Comparison of ENCODE assay signal across 37 cellular contexts in the genomic region with DNA sequence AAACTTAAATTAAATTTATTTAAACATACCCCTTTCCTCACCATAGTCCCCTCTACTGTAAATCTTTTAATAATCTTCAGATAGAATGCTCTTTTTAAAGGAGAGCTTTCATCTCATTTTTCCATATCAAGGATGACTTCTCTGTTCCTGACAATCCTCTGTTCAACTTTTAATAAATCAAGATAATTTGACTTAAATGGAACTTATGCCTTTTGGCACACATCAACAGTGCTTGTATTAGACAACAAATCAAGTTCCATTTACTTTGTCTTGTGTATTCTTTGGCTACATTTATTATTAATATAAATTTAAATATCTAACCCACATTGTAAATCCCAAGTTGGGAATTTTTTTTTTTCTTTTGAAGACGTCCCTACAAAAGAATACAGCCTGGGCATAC. TPM values are rescaled to one million over a fixed set of nuclear protein-coding genes. Genes with fewer than 3 reads are reported as not detected.
A peak's percentile ranks its signal among the peaks of the same experiment; 100 is the strongest.
DNase-seq lines count a peak whose midpoint lies in the region; ATAC-seq and TF ChIP-seq lines count a peak whose summit lies in the region.
"Had no signal": no experiment of that assay in that cellular context is flagged by ENCODE, and none has a peak within 500 bp of the region (broad histone marks: within the 10 kb centered on the region; RNA-seq: fewer than 3 reads in every experiment).

No MANE protein-coding gene starts in this region.

- no peak for DNase-seq in SK-N-SH
- DNase-seq in mesothelial cell of epicardium (ENCODE audit: low spot score in 2 of 2, unreplicated experiment in 2 of 2), result no peak
- DNase-seq in NCI-H1436 treated with DMSO at 0.1 percent for 48 hours (lab: John Stamatoyannopoulos, UW), result no peak
- DNase-seq in inferior parietal cortex (ENCODE audit: extremely low spot score), result no peak
- DNase-seq: 8988T; ACHN; AML-193; BE2C; C1 segment of cervical spinal cord; Caco-2; Calu3; CD4-positive, alpha-beta memory T cell; CD4-positive, alpha-beta T cell; CD4-positive, CD25-positive, alpha-beta regulatory T cell; CD8-positive, alpha-beta memory T cell; CD8-positive, alpha-beta T cell; COR-L47; DMS 273 treated with DMSO at 0.1 percent for 48 hours; DMS153; DMS53; DMS79; DMS79 treated with DMSO at 0.1 percent for 48 hours; DND-41; EL had no signal

- no peak overlapping the region for H3K27ac ChIP-seq in SK-N-SH (ENCODE audit: low read depth in 2 of 2, low read length in 1 of 2)
- H3K27ac ChIP-seq: 22Rv1; A549; BLaER1; BLaER1 treated with 17β-estradiol and CSF1 and Interleukin-3, amounts not matched to agents 10 nM and 100 nM; C4-2B had no signal

- H3K27me3 ChIP-seq in SK-N-SH (ENCODE audit: insufficient read depth), result no peaks in the 10 kb centered on the region
- H3K27me3 ChIP-seq: BE2C; BLaER1; BLaER1 treated with 17β-estradiol and CSF1 and Interleukin-3, amounts not matched to agents 10 nM and 100 nM had no signal

- no peaks in the 10 kb centered on the region for H3K36me3 Mint-ChIP-seq in mesothelial cell of epicardium
- H3K36me3 Mint-ChIP-seq in nephron (ENCODE audit: low read depth), result no peaks in the 10 kb centered on the region
- H3K36me3 Mint-ChIP-seq: CD14-positive monocyte; CD4-positive, alpha-beta memory T cell; CD4-positive, CD25-positive, alpha-beta regulatory T cell; CD8-positive, alpha-beta memory T cell; CD8-positive, alpha-beta T cell had no signal

- H3K36me3 ChIP-seq in SK-N-SH (replicated peaks in 1 of 2; ENCODE audit: control insufficient read depth in 1 of 2, insufficient read depth in 2 of 2, low read length in 1 of 2), result no peaks in the 10 kb centered on the region
- H3K36me3 ChIP-seq: BE2C; BLaER1; BLaER1 treated with 17β-estradiol and CSF1 and Interleukin-3, amounts not matched to agents 10 nM and 100 nM had no signal

- H3K9me3 Mint-ChIP-seq in mesothelial cell of epicardium (no peaks in the 10 kb centered on the region), nephron (no peaks in the 10 kb centered on the region)
- H3K9me3 Mint-ChIP-seq: CD4-positive, alpha-beta T cell; CD4-positive, CD25-positive, alpha-beta regulatory T cell; CD8-positive, alpha-beta memory T cell; CD8-positive, alpha-beta T cell had no signal

- H3K4me2 ChIP-seq in SK-N-SH, result no peak overlapping the region
- H3K4me2 ChIP-seq: A549; BLaER1; BLaER1 treated with 17β-estradiol and CSF1 and Interleukin-3, amounts not matched to agents 10 nM and 100 nM had no signal

- 37% methylated on average over 1 of the region's 1 CpG for WGBS in SK-N-SH (ENCODE audit: low lambda C conversion rate)

- no peak for ATAC-seq in SK-N-SH treated with all-trans-retinoic acid at 6 μM for 48 hours
- ATAC-seq: A549; CD8-positive, alpha-beta T cell had no signal

- H3K9ac ChIP-seq in SK-N-SH, result no peak overlapping the region
- H3K9ac ChIP-seq: BLaER1; BLaER1 treated with 17β-estradiol and CSF1 and Interleukin-3, amounts not matched to agents 10 nM and 100 nM had no signal

- H2AFZ ChIP-seq in SK-N-SH (ENCODE audit: low read depth), result no peak overlapping the region

- TF ChIP-seq EP300 in SK-N-SH (IDR thresholded peaks at IDR 0.05; ENCODE audit: borderline replicate concordance in 1 of 2, low read depth in 1 of 2, low read length in 1 of 2), result no peak

- H3K27me3 Mint-ChIP-seq in mesothelial cell of epicardium (ENCODE audit: low read depth) (no peaks in the 10 kb centered on the region), nephron (ENCODE audit: low read depth) (no peaks in the 10 kb centered on the region)
- H3K27me3 Mint-ChIP-seq: B cell; CD4-positive, alpha-beta memory T cell; CD4-positive, CD25-positive, alpha-beta regulatory T cell; CD8-positive, alpha-beta memory T cell had no signal

- H3K27ac Mint-ChIP-seq in mesothelial cell of epicardium, result peak overlapping the region; percentile 18
- peak overlapping the region in 2 of 3 experiments; percentile 90 to 96 for H3K27ac Mint-ChIP-seq in nephron
- H3K27ac Mint-ChIP-seq: B cell; CD14-positive monocyte; CD4-positive, alpha-beta memory T cell; CD4-positive, alpha-beta T cell; CD4-positive, CD25-positive, alpha-beta regulatory T cell; CD8-positive, alpha-beta memory T cell; CD8-positive, alpha-beta T cell had no signal

- no peaks in the 10 kb centered on the region for H4K20me1 ChIP-seq in SK-N-SH (ENCODE audit: insufficient read depth)
- H4K20me1 ChIP-seq: BLaER1; BLaER1 treated with 17β-estradiol and CSF1 and Interleukin-3, amounts not matched to agents 10 nM and 100 nM had no signal

- TF ChIP-seq CTCF in SK-N-SH (IDR thresholded peaks at IDR 0.05) (no peak), mesothelial cell of epicardium (IDR thresholded peaks at IDR 0.05; ENCODE audit: unreplicated experiment) (no peak), nephron (IDR thresholded peaks at IDR 0.05; ENCODE audit: unreplicated experiment in 3 of 3) (no peak)

- H3K9me3 ChIP-seq in SK-N-SH, result no peaks in the 10 kb centered on the region
- H3K9me3 ChIP-seq: A549; BE2C; BLaER1; BLaER1 treated with 17β-estradiol and CSF1 and Interleukin-3, amounts not matched to agents 10 nM and 100 nM; Caco-2 had no signal

- no peaks in the 10 kb centered on the region for H3F3A ChIP-seq in SK-N-SH (replicated peaks; ENCODE audit: insufficient read depth)

- CTCF ChIA-PET in SK-N-SH (lab: Yijun Ruan, JAX), result interaction anchor here (1.5 to 2.4 kb wide), 2 partner anchors 10 to 70 kb away, joined by 4 to 9 read pairs; no protein-coding TSS in a partner anchor

- H3K79me2 ChIP-seq in SK-N-SH (ENCODE audit: insufficient read depth), result no peaks in the 10 kb centered on the region

- H3K4me1 Mint-ChIP-seq in mesothelial cell of epicardium (peaks cover 24% of the 10 kb centered on the region), nephron (peaks cover 27% of the 10 kb centered on the region)
- H3K4me1 Mint-ChIP-seq: B cell; CD4-positive, alpha-beta memory T cell; CD4-positive, CD25-positive, alpha-beta regulatory T cell; CD8-positive, alpha-beta memory T cell had no signal

- no peaks in the 10 kb centered on the region for H3K4me1 ChIP-seq in SK-N-SH (ENCODE audit: control insufficient read depth in 1 of 2, insufficient read depth in 2 of 2, low read depth in 1 of 2, low read length in 1 of 2)
- H3K4me1 ChIP-seq: BE2C; BLaER1; BLaER1 treated with 17β-estradiol and CSF1 and Interleukin-3, amounts not matched to agents 10 nM and 100 nM had no signal

- no peak for TF ChIP-seq RAD21 in SK-N-SH (IDR thresholded peaks at IDR 0.05; ENCODE audit: low read length)

- no peaks in the 10 kb centered on the region for H3K9me2 ChIP-seq in SK-N-SH

- no peak overlapping the region for H3K4me3 ChIP-seq in SK-N-SH (ENCODE audit: low read depth in 2 of 2, low read length in 1 of 2)
- H3K4me3 ChIP-seq: A549; BLaER1; BLaER1 treated with 17β-estradiol and CSF1 and Interleukin-3, amounts not matched to agents 10 nM and 100 nM had no signal

- H3K4me3 Mint-ChIP-seq in mesothelial cell of epicardium, result no peak overlapping the region
- no peak overlapping the region for H3K4me3 Mint-ChIP-seq in nephron
- H3K4me3 Mint-ChIP-seq: B cell; CD14-positive monocyte; CD4-positive, alpha-beta memory T cell; CD4-positive, alpha-beta T cell; CD4-positive, CD25-positive, alpha-beta regulatory T cell; CD8-positive, alpha-beta memory T cell; CD8-positive, alpha-beta T cell had no signal

- POLR2A ChIA-PET in SK-N-SH (lab: Yijun Ruan, JAX), result no interaction called here

TF ChIP-seq in SK-N-SH treated with all-trans-retinoic acid at 6 μM for 48 hours, 23 proteins besides CTCF, POLR2A, EP300 and RAD21:
- TF ChIP-seq, protein P1, sequence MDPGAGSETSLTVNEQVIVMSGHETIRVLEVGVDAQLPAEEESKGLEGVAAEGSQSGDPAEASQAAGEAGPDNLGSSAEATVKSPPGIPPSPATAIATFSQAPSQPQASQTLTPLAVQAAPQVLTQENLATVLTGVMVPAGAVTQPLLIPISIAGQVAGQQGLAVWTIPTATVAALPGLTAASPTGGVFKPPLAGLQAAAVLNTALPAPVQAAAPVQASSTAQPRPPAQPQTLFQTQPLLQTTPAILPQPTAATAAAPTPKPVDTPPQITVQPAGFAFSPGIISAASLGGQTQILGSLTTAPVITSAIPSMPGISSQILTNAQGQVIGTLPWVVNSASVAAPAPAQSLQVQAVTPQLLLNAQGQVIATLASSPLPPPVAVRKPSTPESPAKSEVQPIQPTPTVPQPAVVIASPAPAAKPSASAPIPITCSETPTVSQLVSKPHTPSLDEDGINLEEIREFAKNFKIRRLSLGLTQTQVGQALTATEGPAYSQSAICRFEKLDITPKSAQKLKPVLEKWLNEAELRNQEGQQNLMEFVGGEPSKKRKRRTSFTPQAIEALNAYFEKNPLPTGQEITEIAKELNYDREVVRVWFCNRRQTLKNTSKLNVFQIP (CRISPR knock-in tag; IDR thresholded peaks at IDR 0.05; ENCODE audit: borderline replicate concordance, low read depth), result no peak
- peak; percentile 93 for TF ChIP-seq ISL1 (CRISPR knock-in tag; IDR thresholded peaks at IDR 0.05)

TF ChIP-seq in SK-N-SH, 30 proteins besides CTCF, POLR2A, EP300 and RAD21:
- TF ChIP-seq GABPA (IDR thresholded peaks at IDR 0.05; ENCODE audit: low read depth) (no peak), SIN3A (IDR thresholded peaks at IDR 0.05; ENCODE audit: borderline replicate concordance, low read depth, low read length) (no peak)

RNA-seq across cellular contexts. Expression of a gene that starts 42.7 kb away (rescaled TPM):
- polyA plus RNA-seq in SK-N-SH (2012; rRNA removed), result not detected in 2 replicates
- polyA plus RNA-seq in SK-N-SH (2012; cell fraction: cytosol; rRNA removed), result not detected in 2 replicates
- not detected in 2 replicates for polyA plus RNA-seq in SK-N-SH (2012; cell fraction: nucleus; rRNA removed)
- not detected in 3 replicates for total RNA-seq in mesothelial cell of epicardium
- total RNA-seq: A172; A673; B cell; Calu3; CD4-positive, alpha-beta memory T cell; CD4-positive, CD25-positive, alpha-beta regulatory T cell; CD8-positive, alpha-beta memory T cell; CD8-positive, alpha-beta T cell had no signal
- polyA plus RNA-seq: AG04450; BJ; CD14-positive monocyte; CD4-positive, alpha-beta memory T cell; CD4-positive, CD25-positive, alpha-beta regulatory T cell; CD8-positive, alpha-beta memory T cell had no signal

RNA-seq across cellular contexts. Expression of a gene that starts 53.4 kb away (rescaled TPM):
- polyA plus RNA-seq in SK-N-SH (2012; rRNA removed), result 8.5 and 9.9 TPM in 2 replicates
- polyA plus RNA-seq in SK-N-SH (2012; cell fraction: cytosol; rRNA removed), result 19.1 and 21.4 TPM in 2 replicates
- polyA plus RNA-seq in SK-N-SH (2012; cell fraction: nucleus; rRNA removed), result 5.9 and 10.8 TPM in 2 replicates
- 34.8 to 35.7 TPM (median 35.0 TPM) in 3 replicates for total RNA-seq in mesothelial cell of epicardium
